In the genomic region with DNA sequence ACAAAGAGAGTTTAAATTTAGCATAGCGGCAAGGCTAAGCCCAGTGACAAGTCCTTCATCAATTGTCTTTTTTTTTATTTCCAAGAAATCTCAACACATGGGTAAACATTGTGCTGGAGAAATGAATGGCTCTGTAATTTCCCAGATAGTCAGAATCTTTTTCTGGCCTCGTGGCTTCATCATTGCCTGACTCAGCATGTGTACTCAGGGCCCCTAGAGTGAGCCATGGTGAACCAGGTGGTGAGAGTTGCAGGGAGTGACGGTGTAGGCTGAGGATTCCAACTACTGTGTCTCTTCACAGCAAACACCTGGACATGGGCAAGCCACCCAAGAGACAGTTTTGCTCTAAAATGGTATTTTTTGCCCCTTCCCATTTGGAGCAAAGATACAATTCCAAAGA, we compare ENCODE assay signal across 19 cellular contexts. TPM values are rescaled to one million over a fixed set of nuclear protein-coding genes. Genes with fewer than 3 reads are reported as not detected.
"Had no signal": no experiment of that assay in that cellular context is flagged by ENCODE, and none has a peak within 500 bp of the region (broad histone marks: within the 10 kb centered on the region; RNA-seq: fewer than 3 reads in every experiment).

No MANE protein-coding gene starts in this region.

- H3K4me3 Mint-ChIP-seq: activated naive CD8-positive, alpha-beta T cell treated with anti-CD3 and anti-CD28 coated beads, Interleukin-2, amount 10 ng/mL, durations not matched to agents 7 days and 5 days; brain; neural crest cell; stimulated activated naive CD8-positive, alpha-beta T cell treated with anti-CD3 and anti-CD28 coated beads, Interleukin-15, amount 100 ng/mL, for 72 hours had no signal

- H3K27ac ChIP-seq: gastrocnemius medialis, heart left ventricle, right lobe of liver, spleen, testis, upper lobe of right lung had no signal

- H3K4me3 ChIP-seq: gastrocnemius medialis, heart left ventricle, right lobe of liver, spleen, testis, upper lobe of right lung had no signal

- H3K36me3 Mint-ChIP-seq: activated naive CD8-positive, alpha-beta T cell treated with anti-CD3 and anti-CD28 coated beads, Interleukin-2, amount 10 ng/mL, durations not matched to agents 7 days and 5 days; brain had no signal

- H3K4me1 ChIP-seq: gastrocnemius medialis, testis, upper lobe of right lung had no signal

- H3K4me1 Mint-ChIP-seq: stimulated activated naive CD8-positive, alpha-beta T cell treated with anti-CD3 and anti-CD28 coated beads, Interleukin-15, amount 100 ng/mL, for 72 hours had no signal

- DNase-seq: activated CD4-positive, CD25-positive, alpha-beta regulatory T cell treated with anti-CD3 and anti-CD28 coated beads, Interleukin-2, amount 50 U/mL, for 72 hours; activated naive CD4-positive, alpha-beta T cell; activated naive CD8-positive, alpha-beta T cell treated with anti-CD3 and anti-CD28 coated beads, Interleukin-2, amount 10 ng/mL, durations not matched to agents 7 days and 5 days; activated T-cell treated with anti-CD3 and anti-CD28 coated beads for 4 hours; effector memory CD4-positive, alpha-beta T cell; gastrocnemius medialis; heart left ventricle; right lobe of liver; spleen; stimulated activated naive CD8-positive, alpha-beta T cell treated with anti-CD3 and anti-CD28 coated beads, Interleukin-15, amount 100 ng/mL, for 72 hours; testis; upper lobe of right lung had no signal

- H3K36me3 ChIP-seq: gastrocnemius medialis, heart left ventricle, right lobe of liver, spleen, upper lobe of right lung had no signal

- ATAC-seq: gastrocnemius medialis; heart left ventricle; right lobe of liver; stimulated activated naive CD8-positive, alpha-beta T cell treated with anti-CD3 and anti-CD28 coated beads, Interleukin-15, amount 100 ng/mL, for 72 hours; upper lobe of right lung had no signal

- H3K27ac Mint-ChIP-seq: activated naive CD8-positive, alpha-beta T cell treated with anti-CD3 and anti-CD28 coated beads, Interleukin-2, amount 10 ng/mL, durations not matched to agents 7 days and 5 days; brain; stimulated activated naive CD8-positive, alpha-beta T cell treated with anti-CD3 and anti-CD28 coated beads, Interleukin-15, amount 100 ng/mL, for 72 hours had no signal

- H3K27me3 ChIP-seq: gastrocnemius medialis, heart left ventricle, right lobe of liver, testis, upper lobe of right lung had no signal

- H3K9me3 ChIP-seq: gastrocnemius medialis, heart left ventricle, right lobe of liver, spleen, testis, upper lobe of right lung had no signal

- H3K9me3 Mint-ChIP-seq: activated naive CD8-positive, alpha-beta T cell treated with anti-CD3 and anti-CD28 coated beads, Interleukin-2, amount 10 ng/mL, durations not matched to agents 7 days and 5 days; brain; stimulated activated naive CD8-positive, alpha-beta T cell treated with anti-CD3 and anti-CD28 coated beads, Interleukin-15, amount 100 ng/mL, for 72 hours had no signal

RNA-seq across cellular contexts. Expression of gene UCP1, which starts 43.1 kb away (rescaled TPM):
- total RNA-seq: activated CD8-positive, alpha-beta memory T cell treated with anti-CD3 and anti-CD28 coated beads for 36 hours; activated naive CD8-positive, alpha-beta T cell treated with anti-CD3 and anti-CD28 coated beads, Interleukin-2, amount 10 ng/mL, durations not matched to agents 7 days and 5 days; fibroblast of lung; gastrocnemius medialis; heart left ventricle; lung microvascular endothelial cell; neural crest cell; osteocyte; pulmonary artery endothelial cell; right lobe of liver; spleen; upper lobe of right lung had no signal
- polyA plus RNA-seq: fibroblast of lung, spleen had no signal
